24 cellular contexts compared by ENCODE assay signal in genomic region chr13:78136966-78137365, GRCh38.
"Had no signal": no experiment of that assay in that cellular context is flagged by ENCODE, and none has a peak within 500 bp of the region (broad histone marks: within the 10 kb centered on the region; RNA-seq: fewer than 3 reads in every experiment).

No MANE protein-coding gene starts in this region.

- H3K36me3 ChIP-seq: neural progenitor cell, neutrophil, pancreas, prostate gland, right lobe of liver, sigmoid colon, stomach, thoracic aorta, thyroid gland, tibial nerve, upper lobe of left lung, vagina had no signal

- H3K27me3 ChIP-seq: neural progenitor cell, neutrophil, pancreas, right lobe of liver, sigmoid colon, stomach, thyroid gland, tibial nerve, upper lobe of left lung, vagina had no signal

- H3K9me3 ChIP-seq: neutrophil, pancreas, prostate gland, right lobe of liver, sigmoid colon, stomach, thoracic aorta, thyroid gland, tibial nerve, upper lobe of left lung, vagina had no signal

- H3K36me3 Mint-ChIP-seq: naive thymus-derived CD4-positive, alpha-beta T cell; natural killer cell; neural progenitor cell; stimulated activated effector memory CD8-positive, alpha-beta T cell treated with anti-CD3 and anti-CD28 coated beads, Interleukin-12 subunit alpha, Interleukin-12 subunit beta, amount 100 ng/mL, for 72 hours; stimulated activated naive B cell treated with anti-CD40 and anti-IgM and Interleukin-4, amounts not matched to agents 10 μg/mL and 1 μg/mL and 100 μg/mL, for 72 hours had no signal

- H3K27ac ChIP-seq: neural progenitor cell, neutrophil, pancreas, prostate gland, right lobe of liver, sigmoid colon, stomach, thoracic aorta, thyroid gland, tibial nerve, upper lobe of left lung, vagina had no signal

- H3K9ac ChIP-seq: neural progenitor cell had no signal

- H3K9me3 Mint-ChIP-seq: naive thymus-derived CD4-positive, alpha-beta T cell; natural killer cell; nephron; neural progenitor cell; stimulated activated effector memory CD8-positive, alpha-beta T cell treated with anti-CD3 and anti-CD28 coated beads, Interleukin-12 subunit alpha, Interleukin-12 subunit beta, amount 100 ng/mL, for 72 hours; stimulated activated naive B cell treated with anti-CD40 and anti-IgM and Interleukin-4, amounts not matched to agents 10 μg/mL and 1 μg/mL and 100 μg/mL, for 72 hours; stimulated activated naive CD8-positive, alpha-beta T cell treated with anti-CD3 and anti-CD28 coated beads, Interleukin-15, Interleukin-2, amounts not matched to agents 100 ng/mL and 50 ng/mL, for 24 hours had no signal

- H3K4me1 ChIP-seq: pancreas, prostate gland, right lobe of liver, sigmoid colon, thyroid gland, vagina had no signal

- H3K4me3 Mint-ChIP-seq: nephron; neural progenitor cell; stimulated activated naive CD8-positive, alpha-beta T cell treated with anti-CD3 and anti-CD28 coated beads, Interleukin-15, Interleukin-2, amounts not matched to agents 100 ng/mL and 50 ng/mL, for 24 hours had no signal

- H3K4me3 ChIP-seq: neural progenitor cell, pancreas, prostate gland, right lobe of liver, sigmoid colon, stomach, thyroid gland, tibial nerve, upper lobe of left lung, vagina had no signal

- H3K27ac Mint-ChIP-seq: naive thymus-derived CD4-positive, alpha-beta T cell; stimulated activated effector memory CD8-positive, alpha-beta T cell treated with anti-CD3 and anti-CD28 coated beads, Interleukin-12 subunit alpha, Interleukin-12 subunit beta, amount 100 ng/mL, for 72 hours; stimulated activated naive CD8-positive, alpha-beta T cell treated with anti-CD3 and anti-CD28 coated beads, Interleukin-15, Interleukin-2, amounts not matched to agents 100 ng/mL and 50 ng/mL, for 24 hours had no signal

- H2AFZ ChIP-seq: neural progenitor cell had no signal

- H3K27me3 Mint-ChIP-seq: stimulated activated naive B cell treated with anti-CD40 and anti-IgM and Interleukin-4, amounts not matched to agents 10 μg/mL and 1 μg/mL and 100 μg/mL, for 72 hours; stimulated activated naive CD8-positive, alpha-beta T cell treated with anti-CD3 and anti-CD28 coated beads, Interleukin-15, Interleukin-2, amounts not matched to agents 100 ng/mL and 50 ng/mL, for 24 hours had no signal

- H3K4me2 ChIP-seq: neural progenitor cell had no signal

- DNase-seq: natural killer cell; right cardiac atrium; right lobe of liver; sigmoid colon; stimulated activated CD4-positive, alpha-beta T cell treated with anti-CD3 and anti-CD28 coated beads, Interleukin-15, amount 100 ng/mL, for 24 hours; stimulated activated CD4-positive, alpha-beta T cell treated with anti-CD3 and anti-CD28 coated beads, Interleukin-2, amount 100 ng/mL, for 24 hours; stimulated activated CD4-positive, alpha-beta T cell treated with anti-CD3 and anti-CD28 coated beads, Interleukin-2, amount 100 ng/mL, for 48 hours; stimulated activated CD4-positive, alpha-beta T cell treated with anti-CD3 and anti-CD28 coated beads, Interleukin-4, amount 100 ng/mL, for 24 hours; stimulated activated naive CD4-positive, alpha-beta T cell treated with Interleukin-2 at 50 U/mL for 16 hours; stomach; upper lobe of left lung had no signal
